Comparison of ENCODE assay signal across 8 cellular contexts in genomic region chr1:1399870-1400575, GRCh38. TPM values are rescaled to one million over a fixed set of nuclear protein-coding genes. Genes with fewer than 3 reads are reported as not detected.
DNase-seq lines count a peak whose midpoint lies in the region; ATAC-seq and TF ChIP-seq lines count a peak whose summit lies in the region.

No MANE protein-coding gene starts in this region.

- TF ChIP-seq CTCF in VCaP (conservative IDR thresholded peaks at IDR 0.05) = no peak

- CTCF ChIA-PET in CD8-positive, alpha-beta memory T cell (lab: Charles Lee) = interaction anchor here (0.7 to 3.0 kb wide), 10 partner anchors 7 to 104 kb away, joined by 3 to 21 read pairs (median 4); partner anchors contain the start of genes AURKAIP1 and MRPL20

- DNase-seq in CD8-positive, alpha-beta memory T cell = no peak
- DNase-seq in HAP-1 (ENCODE audit: low spot score in 2 of 2) (peak in 1 of 2 experiments; percentile 48), foreskin melanocyte (peak; percentile 7), sciatic nerve (ENCODE audit: low spot score) (no peak), NK-92 (lab: John Stamatoyannopoulos, UW; ENCODE audit: unreplicated experiment) (no peak), HuH-7 (ENCODE audit: low spot score) (no peak)

- H3K36me3 ChIP-seq in CD8-positive, alpha-beta memory T cell (ENCODE audit: insufficient read depth, low read length) = peaks cover 57% of the 10 kb centered on the region
- peaks cover 85% of the 10 kb centered on the region for H3K36me3 ChIP-seq in HAP-1 (replicated peaks)

- H3K27me3 Mint-ChIP-seq in CD8-positive, alpha-beta memory T cell = peaks cover 0 to 5% of the 10 kb centered on the region in 2 donors

- in situ Hi-C loops in HAP-1 (cut with MboI; ENCODE audit: low sequenced_read_pairs) = loop anchor here (5.0 to 10.0 kb wide), 2 partner anchors 37 to 95 kb away; partner anchors contain the start of gene VWA1

- intact Hi-C loops in sciatic nerve (cut with DNase I) = loop anchor here (10.0 kb wide), 1 partner anchor 95 kb away; no protein-coding TSS in a partner anchor

- POLR2A ChIA-PET in CD8-positive, alpha-beta memory T cell (lab: Charles Lee) = interaction anchor here (0.6 to 3.8 kb wide), 8 partner anchors 8 to 624 kb away, joined by 3 to 48 read pairs (median 4); partner anchors contain the start of genes AURKAIP1, MRPL20 and MXRA8

- H3K9me3 Mint-ChIP-seq in CD8-positive, alpha-beta memory T cell = no peaks in the 10 kb centered on the region

- peaks cover 37% of the 10 kb centered on the region for H3K4me1 ChIP-seq in CD8-positive, alpha-beta memory T cell (ENCODE audit: insufficient read depth, low read length)
- H3K4me1 ChIP-seq in HAP-1 = peaks cover 13% of the 10 kb centered on the region

- peaks cover 34 to 58% (median 40%) of the 10 kb centered on the region in 3 donors for H3K4me1 Mint-ChIP-seq in CD8-positive, alpha-beta memory T cell

- ATAC-seq in sciatic nerve = peak; percentile 9
- no peak for ATAC-seq in GM21367 (IDR thresholded peaks at IDR 0.05; ENCODE audit: unreplicated experiment)

- peak overlapping the region; percentile 84 to 97 (median 92) for H3K27ac Mint-ChIP-seq in CD8-positive, alpha-beta memory T cell

- peak overlapping the region; percentile 89 for H3K27ac ChIP-seq in CD8-positive, alpha-beta memory T cell (ENCODE audit: low read depth, low read length)
- peak overlapping the region; percentile 95 for H3K27ac ChIP-seq in VCaP

- peak overlapping the region; percentile 88 to 97 (median 90) for H3K4me3 Mint-ChIP-seq in CD8-positive, alpha-beta memory T cell

- no peaks in the 10 kb centered on the region for H3K9me3 ChIP-seq in CD8-positive, alpha-beta memory T cell (ENCODE audit: low read length)
- no peaks in the 10 kb centered on the region for H3K9me3 ChIP-seq in HAP-1

- no peaks in the 10 kb centered on the region for H3K27me3 ChIP-seq in CD8-positive, alpha-beta memory T cell (ENCODE audit: insufficient read depth, low read length, poor library complexity, severe bottlenecking)
- H3K27me3 ChIP-seq in HAP-1 (ENCODE audit: low read depth) = no peaks in the 10 kb centered on the region

- peak overlapping the region; percentile 94 for H3K4me3 ChIP-seq in CD8-positive, alpha-beta memory T cell (ENCODE audit: low read length)
- H3K4me3 ChIP-seq in HAP-1 = peak overlapping the region; percentile 99

- H3K36me3 Mint-ChIP-seq in CD8-positive, alpha-beta memory T cell = peaks cover 5 to 81% (median 14%) of the 10 kb centered on the region in 3 donors

RNA-seq across cellular contexts. Expression of gene CCNL2, which starts 0.9 kb away (rescaled TPM):
- total RNA-seq in CD8-positive, alpha-beta memory T cell = 100 to 1,000 TPM; 119 to 124 TPM
- 29.0 TPM for polyA plus RNA-seq in CD8-positive, alpha-beta memory T cell
- total RNA-seq in sciatic nerve = 207 TPM

RNA-seq across cellular contexts. Expression of gene MRPL20, which starts 7.1 kb away (rescaled TPM):
- 100 to 1,000 TPM; 206 to 208 TPM for total RNA-seq in CD8-positive, alpha-beta memory T cell
- polyA plus RNA-seq in CD8-positive, alpha-beta memory T cell = 198 TPM
- 75.6 TPM for total RNA-seq in sciatic nerve

RNA-seq across cellular contexts. Expression of gene ANKRD65, which starts 21.1 kb away (rescaled TPM):
- total RNA-seq in CD8-positive, alpha-beta memory T cell = not detected
- not detected for polyA plus RNA-seq in CD8-positive, alpha-beta memory T cell
- total RNA-seq in sciatic nerve = 11.2 TPM

RNA-seq across cellular contexts. Expression of gene AURKAIP1, which starts 25.0 kb away (rescaled TPM):
- total RNA-seq in CD8-positive, alpha-beta memory T cell = 100 to 1,000 TPM; 159 to 169 TPM
- 157 TPM for polyA plus RNA-seq in CD8-positive, alpha-beta memory T cell
- 58.9 TPM for total RNA-seq in sciatic nerve

RNA-seq across cellular contexts. Expression of gene VWA1, which starts 35.5 kb away (rescaled TPM):
- under 1 TPM in 1 of 2 experiments, not detected in 1; 0.31 TPM for total RNA-seq in CD8-positive, alpha-beta memory T cell
- not detected for polyA plus RNA-seq in CD8-positive, alpha-beta memory T cell
- 175 TPM for total RNA-seq in sciatic nerve

Comparison
In these comparisons a context has a peak if more than half of its experiments do, and no peak if none do; other contexts are left out.
1. RNA of gene ANKRD65, which starts 21.1 kb away (total RNA-seq): 11.2 TPM in sciatic nerve (single experiment); not detected in CD8-positive, alpha-beta memory T cell; every median in the first group is over 10 times any median in the second.